12 cellular contexts compared by ENCODE assay signal in genomic region chr20:24955045-24955444, GRCh38. TPM values are rescaled to one million over a fixed set of nuclear protein-coding genes. Genes with fewer than 3 reads are reported as not detected.
A peak's percentile ranks its signal among the peaks of the same experiment; 100 is the strongest.
DNase-seq lines count a peak whose midpoint lies in the region; ATAC-seq and TF ChIP-seq lines count a peak whose summit lies in the region.
"Had no signal": no experiment of that assay in that cellular context is flagged by ENCODE, and none has a peak within 500 bp of the region (broad histone marks: within the 10 kb centered on the region; RNA-seq: fewer than 3 reads in every experiment).

No MANE protein-coding gene starts in this region.

- 99% methylated on average over 3 of the region's 3 CpGs for WGBS in smooth muscle cell (ENCODE audit: low lambda C conversion rate)

- H3K27me3 ChIP-seq in neural progenitor cell, result no peaks in the 10 kb centered on the region
- no peaks in the 10 kb centered on the region for H3K27me3 ChIP-seq in smooth muscle cell (ENCODE audit: low read depth)
- H3K27me3 ChIP-seq: pancreas had no signal

- peaks cover 73% of the 10 kb centered on the region for H3K4me1 Mint-ChIP-seq in central memory CD8-positive, alpha-beta T cell
- H3K4me1 Mint-ChIP-seq in neural progenitor cell, result no peaks in the 10 kb centered on the region

- no peak overlapping the region for H2AFZ ChIP-seq in neural progenitor cell (replicated peaks)
- H2AFZ ChIP-seq in smooth muscle cell (ENCODE audit: low read depth), result no peak overlapping the region

- TF ChIP-seq CTCF in GM13977 (IDR thresholded peaks at IDR 0.05; ENCODE audit: extremely low read depth, insufficient read depth, missing control alignments), result no peak
- no peak for TF ChIP-seq CTCF in neural progenitor cell (IDR thresholded peaks at IDR 0.05)
- no peak for TF ChIP-seq CTCF in smooth muscle cell (IDR thresholded peaks at IDR 0.05; ENCODE audit: borderline replicate concordance, insufficient read depth, poor library complexity, severe bottlenecking)

- H3K27ac Mint-ChIP-seq in central memory CD8-positive, alpha-beta T cell (ENCODE audit: low read depth), result peak overlapping the region; percentile 96
- H3K27ac Mint-ChIP-seq in neural progenitor cell, result no peak overlapping the region

- H4K20me1 ChIP-seq in neural progenitor cell (ENCODE audit: low read depth) (no peaks in the 10 kb centered on the region), smooth muscle cell (ENCODE audit: low read depth) (no peaks in the 10 kb centered on the region)

- no peaks in the 10 kb centered on the region for H3K9me3 ChIP-seq in neural progenitor cell (ENCODE audit: low read depth)
- no peaks in the 10 kb centered on the region for H3K9me3 ChIP-seq in smooth muscle cell (replicated peaks; ENCODE audit: low read depth)
- H3K9me3 ChIP-seq: pancreas had no signal

- no peaks in the 10 kb centered on the region for H3F3A ChIP-seq in neural progenitor cell (ENCODE audit: low read depth)
- H3F3A ChIP-seq in smooth muscle cell (ENCODE audit: low read depth), result no peaks in the 10 kb centered on the region

- in situ Hi-C loops in GM13977 (cut with MboI; ENCODE audit: low pct_unique_long_range_greater_than_20kb, low sequenced_read_pairs, unreplicated experiment), result no loop called here

- H3K27ac ChIP-seq in neural progenitor cell (no peak overlapping the region), smooth muscle cell (ENCODE audit: low read depth) (no peak overlapping the region)
- H3K27ac ChIP-seq: epithelial cell of prostate, pancreas, VCaP had no signal

- DNase-seq in GM13977 (ENCODE audit: low spot score) (peak; percentile 49), neural progenitor cell (ENCODE audit: low spot score) (no peak), NCI-H1048 (lab: John Stamatoyannopoulos, UW) (no peak), smooth muscle cell (lab: John Stamatoyannopoulos, UW; ENCODE audit: unreplicated experiment) (no peak)
- no peak for DNase-seq in central memory CD8-positive, alpha-beta T cell (ENCODE audit: low spot score in 2 of 2)
- DNase-seq in stimulated activated CD4-positive, alpha-beta T cell treated with anti-CD3 and anti-CD28 coated beads, Interleukin-4, amount 100 ng/mL, for 24 hours, result no peak

- H3K79me2 ChIP-seq in neural progenitor cell (ENCODE audit: low read depth) (no peaks in the 10 kb centered on the region), smooth muscle cell (ENCODE audit: low read depth) (no peaks in the 10 kb centered on the region)

- H3K36me3 Mint-ChIP-seq in central memory CD8-positive, alpha-beta T cell (ENCODE audit: insufficient read depth), result peaks cover 85% of the 10 kb centered on the region
- no peaks in the 10 kb centered on the region for H3K36me3 Mint-ChIP-seq in neural progenitor cell

- H3K9ac ChIP-seq in neural progenitor cell (no peak overlapping the region), smooth muscle cell (ENCODE audit: low read depth) (no peak overlapping the region)

- peak overlapping the region; percentile 65 for H3K4me3 Mint-ChIP-seq in central memory CD8-positive, alpha-beta T cell
- no peak overlapping the region for H3K4me3 Mint-ChIP-seq in neural progenitor cell

- H3K4me3 ChIP-seq in neural progenitor cell (no peak overlapping the region), smooth muscle cell (no peak overlapping the region)
- H3K4me3 ChIP-seq: pancreas had no signal

- no peaks in the 10 kb centered on the region for H3K36me3 ChIP-seq in neural progenitor cell
- H3K36me3 ChIP-seq in smooth muscle cell (ENCODE audit: low read depth), result no peaks in the 10 kb centered on the region
- H3K36me3 ChIP-seq: pancreas had no signal

- H3K27me3 Mint-ChIP-seq in central memory CD8-positive, alpha-beta T cell, result no peaks in the 10 kb centered on the region
- H3K27me3 Mint-ChIP-seq in neural progenitor cell (ENCODE audit: insufficient read depth, low read depth), result peaks cover 6% of the 10 kb centered on the region

- H3K4me1 ChIP-seq in neural progenitor cell (no peaks in the 10 kb centered on the region), smooth muscle cell (ENCODE audit: low read depth) (peaks cover 4% of the 10 kb centered on the region)
- H3K4me1 ChIP-seq: pancreas had no signal

- no peak overlapping the region for H3K4me2 ChIP-seq in neural progenitor cell
- no peak overlapping the region for H3K4me2 ChIP-seq in smooth muscle cell

- H3K9me3 Mint-ChIP-seq in central memory CD8-positive, alpha-beta T cell, result no peaks in the 10 kb centered on the region
- no peaks in the 10 kb centered on the region for H3K9me3 Mint-ChIP-seq in neural progenitor cell

- ATAC-seq in GM21360 (IDR thresholded peaks at IDR 0.05; ENCODE audit: unreplicated experiment) (peak; percentile 69), HG03442 (IDR thresholded peaks at IDR 0.05; ENCODE audit: unreplicated experiment) (peak; percentile 68)
- ATAC-seq in central memory CD8-positive, alpha-beta T cell (replicated peaks; ENCODE audit: extremely low read depth, poor library complexity, severe bottlenecking), result peak; percentile 38
- ATAC-seq: pancreas had no signal

RNA-seq across cellular contexts. Expression of gene CST7, which starts 6.0 kb away (rescaled TPM):
- total RNA-seq in neural progenitor cell (ENCODE audit: low replicate concordance) (not detected in 2 replicates), smooth muscle cell (not detected in 2 replicates)
- 1.8 TPM in 1 of 2 replicates, not detected in the other for polyA plus RNA-seq in smooth muscle cell
- total RNA-seq: urinary bladder had no signal

RNA-seq across cellular contexts. Expression of gene APMAP, which starts 37.5 kb away (rescaled TPM):
- total RNA-seq in neural progenitor cell (ENCODE audit: low replicate concordance) (71.7 and 88.0 TPM in 2 replicates), smooth muscle cell (54.4 and 57.4 TPM in 2 replicates)
- 86.9 and 90.9 TPM in 2 replicates for polyA plus RNA-seq in smooth muscle cell
